Comparison of ENCODE assay signal across 10 cellular contexts in genomic region chr7:44324204-44325126, GRCh38. TPM values are rescaled to one million over a fixed set of nuclear protein-coding genes. Genes with fewer than 3 reads are reported as not detected.
DNase-seq lines count a peak whose midpoint lies in the region; ATAC-seq and TF ChIP-seq lines count a peak whose summit lies in the region.
"Had no signal": no experiment of that assay in that cellular context is flagged by ENCODE, and none has a peak within 500 bp of the region (broad histone marks: within the 10 kb centered on the region; RNA-seq: fewer than 3 reads in every experiment).

No MANE protein-coding gene starts in this region.

- H3K36me3 Mint-ChIP-seq in T-helper 17 cell (ENCODE audit: low read depth): peaks cover 8% of the 10 kb centered on the region

- H3K36me3 ChIP-seq in heart left ventricle (no peaks in the 10 kb centered on the region), psoas muscle (ENCODE audit: insufficient read depth in 1 of 2, low read depth in 1 of 2) (no peaks in the 10 kb centered on the region)

- TF ChIP-seq CTCF in heart left ventricle (IDR thresholded peaks at IDR 0.05): no peak
- no peak for TF ChIP-seq CTCF in psoas muscle (IDR thresholded peaks at IDR 0.05)

- peaks cover 0 to 25% (median 4%) of the 10 kb centered on the region in 9 donors for H3K27me3 ChIP-seq in heart left ventricle
- peaks cover 0 to 11% (median 0%) of the 10 kb centered on the region in 3 donors for H3K27me3 ChIP-seq in psoas muscle (ENCODE audit: insufficient read depth in 3 of 3, low read length in 2 of 3)

- intact Hi-C loops in heart left ventricle (cut with DNase I): loop anchor here in 4 of 10 donors (5.0 to 10.0 kb wide), 4 partner anchors 47 to 150 kb away; no protein-coding TSS in a partner anchor
- intact Hi-C loops in psoas muscle (cut with DNase I): loop anchor here (5.0 kb wide), 3 partner anchors 42 to 82 kb away; no protein-coding TSS in a partner anchor

- TF ChIP-seq POLR2A in heart left ventricle (IDR thresholded peaks at IDR 0.05): no peak

- WGBS in heart left ventricle, 4 donors: 6 to 8% (median 7%) methylated on average over 25 to 60 of the region's 60 CpGs
- 6 to 12% (median 6%) methylated on average over 47 to 60 of the region's 60 CpGs for whole genome bisulfite sequencing in psoas muscle, 3 donors

- H3K27ac Mint-ChIP-seq in T-helper 17 cell: no peak overlapping the region

- H3K9me3 ChIP-seq in T-helper 17 cell (ENCODE audit: control insufficient read depth, low read length, poor library complexity, severe bottlenecking) (no peaks in the 10 kb centered on the region), heart left ventricle (no peaks in the 10 kb centered on the region), psoas muscle (no peaks in the 10 kb centered on the region)

- peak overlapping the region; percentile 47 to 93 (median 84) for H3K27ac ChIP-seq in heart left ventricle
- H3K27ac ChIP-seq in psoas muscle: peak overlapping the region; percentile 98

- DNase-seq in DMS53 (lab: John Stamatoyannopoulos, UW) (peak; percentile 19), DMS53 treated with DMSO at 0.1 percent for 48 hours (lab: John Stamatoyannopoulos, UW; ENCODE audit: unreplicated experiment) (no peak), T-helper 17 cell (no peak), heart left ventricle (no peak), psoas muscle (peak in 1 of 2 donors; percentile 41), SKM-1 treated with dmso at 0.1 percent for 144 hours (lab: John Stamatoyannopoulos, UW; ENCODE audit: unreplicated experiment) (no peak)
- DNase-seq: 8988T had no signal

- peaks cover 6% of the 10 kb centered on the region for H3K4me1 Mint-ChIP-seq in T-helper 17 cell

- ATAC-seq in T-helper 17 cell (no peak), heart left ventricle (peak in 1 of 4 donors; percentile 4), psoas muscle (peak; percentile 4 to 13 (median 10)), GM21825 (IDR thresholded peaks at IDR 0.05; ENCODE audit: unreplicated experiment) (no peak), GM19397 (IDR thresholded peaks at IDR 0.05; ENCODE audit: unreplicated experiment) (no peak)
- ATAC-seq: HCT116 had no signal

- peak overlapping the region; percentile 67 for H3K4me3 Mint-ChIP-seq in T-helper 17 cell

- H3K4me1 ChIP-seq in heart left ventricle (peaks cover 0 to 53% (median 9%) of the 10 kb centered on the region in 12 donors), psoas muscle (peaks cover 43% of the 10 kb centered on the region)

- peak overlapping the region; percentile 20 to 66 (median 50) for H3K4me3 ChIP-seq in heart left ventricle
- H3K4me3 ChIP-seq in psoas muscle: peak overlapping the region; percentile 74

- peaks cover 56% of the 10 kb centered on the region for H3K27me3 Mint-ChIP-seq in T-helper 17 cell

RNA-seq across cellular contexts. Expression of gene CAMK2B, which starts 0.9 kb away (rescaled TPM):
- total RNA-seq in T-helper 17 cell (under 1 TPM in 1 of 2 donors, not detected in 1; 0.31 TPM), heart left ventricle (100 to 1,000 TPM in 5 of 9 donors, 10 to 100 TPM in 4; 77.5 to 141 (median 104) TPM), psoas muscle (10 to 100 TPM; 50.0 to 81.4 (median 67.2) TPM)
- polyA plus RNA-seq in heart left ventricle (100 to 1,000 TPM in 1 of 2 donors, 10 to 100 TPM in 1; 35.7 to 103 TPM), psoas muscle (10 to 100 TPM; 14.5 to 24.3 (median 19.9) TPM)

Comparison
In these comparisons a context has a peak if more than half of its experiments do, and no peak if none do; other contexts are left out.
1. ATAC-seq: peak in psoas muscle (4 of 4); none in T-helper 17 cell (single experiment), GM21825 (single experiment) and GM19397 (single experiment).
2. RNA of gene CAMK2B, which starts 0.9 kb away (total RNA-seq): 77.5 to 141 TPM in heart left ventricle and 50.0 to 81.4 TPM in psoas muscle; 0.31 TPM in T-helper 17 cell; every median in the first group is over 10 times any median in the second.